In the genomic region with DNA sequence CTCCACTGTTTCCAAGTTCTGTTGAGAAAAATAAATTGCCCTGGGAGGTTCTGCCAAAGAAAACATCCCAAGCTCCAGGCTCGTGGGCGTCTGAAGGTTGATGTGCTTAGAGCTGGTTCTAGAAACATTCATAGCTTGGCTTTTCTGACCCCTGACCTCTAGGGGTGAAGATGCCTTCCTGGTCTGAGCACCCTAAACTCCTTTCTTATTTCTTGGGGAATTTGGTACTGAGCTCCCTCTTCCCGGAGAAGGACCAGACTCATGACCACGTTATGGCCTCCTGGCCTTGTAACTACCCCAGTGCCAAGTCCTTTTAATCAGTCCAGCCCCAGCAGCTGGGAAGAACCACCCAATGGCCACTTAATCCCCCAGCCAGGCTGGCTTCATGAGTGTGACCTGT, we compare ENCODE assay signal across 12 cellular contexts.
"Had no signal": no experiment of that assay in that cellular context is flagged by ENCODE, and none has a peak within 500 bp of the region (broad histone marks: within the 10 kb centered on the region; RNA-seq: fewer than 3 reads in every experiment).

No MANE protein-coding gene starts in this region.

- ATAC-seq: activated T-helper 17 cell treated with anti-CD3 and anti-CD28 coated beads, Interleukin-2, amount 50 U/mL, for 72 hours; left ventricle myocardium superior; pancreas; stimulated activated naive B cell treated with anti-CD40 and anti-IgM and Interleukin-4, amounts not matched to agents 10 μg/mL and 1 μg/mL and 100 μg/mL, for 72 hours had no signal

- DNase-seq: activated CD4-positive, alpha-beta T cell treated with anti-CD3 and anti-CD28 coated beads for 48 hours; activated naive CD4-positive, alpha-beta T cell treated with anti-CD3 and anti-CD28 coated beads for 36 hours; brain microvascular endothelial cell; left ventricle myocardium superior; pancreas; retina; stimulated activated CD4-positive, alpha-beta T cell treated with anti-CD3 and anti-CD28 coated beads, Interleukin-1b, Interleukin-23, amount 100 ng/mL, for 48 hours; stimulated activated naive B cell treated with anti-CD40 and anti-IgM and Interleukin-4, amounts not matched to agents 10 μg/mL and 1 μg/mL and 100 μg/mL, for 72 hours; T-helper 1 cell had no signal

- H3K27me3 ChIP-seq: brain microvascular endothelial cell, hepatocyte, pancreas had no signal

- H3K4me3 ChIP-seq: hepatocyte, pancreas, SK-N-MC had no signal

- H3K4me1 ChIP-seq: pancreas had no signal

- H3K36me3 ChIP-seq: brain microvascular endothelial cell, pancreas had no signal

- H3K9me3 ChIP-seq: pancreas had no signal

- H3K27ac ChIP-seq: brain microvascular endothelial cell, hepatocyte, pancreas, SK-N-MC had no signal
